9 cellular contexts compared by ENCODE assay signal in genomic region chr1:12158362-12159092, GRCh38. TPM values are rescaled to one million over a fixed set of nuclear protein-coding genes. Genes with fewer than 3 reads are reported as not detected.
DNase-seq lines count a peak whose midpoint lies in the region; ATAC-seq, FAIRE-seq and TF ChIP-seq lines count a peak whose summit lies in the region.
"Had no signal": no experiment of that assay in that cellular context is flagged by ENCODE, and none has a peak within 500 bp of the region (broad histone marks: within the 10 kb centered on the region; RNA-seq: fewer than 3 reads in every experiment).

No MANE protein-coding gene starts in this region.

- no peak for ATAC-seq in activated T-cell treated with anti-CD3 and anti-CD28 coated beads, Interleukin-2, amount 50 U/mL, for 4 hours
- ATAC-seq in memory B cell (ENCODE audit: low read depth) = no peak

- no peaks in the 10 kb centered on the region for H3K27me3 ChIP-seq in BLaER1

- peaks cover 78% of the 10 kb centered on the region for H3K4me1 Mint-ChIP-seq in activated T-cell treated with anti-CD3 and anti-CD28 coated beads, Interleukin-2, amount 50 U/mL, for 4 hours (ENCODE audit: low read depth)
- H3K4me1 Mint-ChIP-seq in memory B cell = peaks cover 65% of the 10 kb centered on the region

- no peak overlapping the region for H3K27ac ChIP-seq in BLaER1

- H3K36me3 ChIP-seq in BLaER1 = no peaks in the 10 kb centered on the region

- H3K4me1 ChIP-seq in BLaER1 = peaks cover 74% of the 10 kb centered on the region

- no peaks in the 10 kb centered on the region for H4K20me1 ChIP-seq in BLaER1

- no peak overlapping the region for H3K4me3 ChIP-seq in BLaER1

- no peak for TF ChIP-seq POLR2A in GM12891 (IDR thresholded peaks at IDR 0.05; ENCODE audit: low read depth, low read length)

- peak overlapping the region; percentile 68 for H3K4me2 ChIP-seq in BLaER1

- DNase-seq in GM12891 (ENCODE audit: insufficient read length, low spot score) (no peak), memory B cell (ENCODE audit: low spot score in 2 of 2) (no peak), NCI-H128 (lab: John Stamatoyannopoulos, UW; ENCODE audit: unreplicated experiment) (no peak), DMS114 treated with DMSO at 0.1 percent for 48 hours (lab: John Stamatoyannopoulos, UW; ENCODE audit: unreplicated experiment) (no peak), middle frontal gyrus (ENCODE audit: extremely low spot score, low spot score) (no peak), LoVo (ENCODE audit: low spot score) (no peak)
- peak; percentile 36 for DNase-seq in activated T-cell treated with anti-CD3 and anti-CD28 coated beads, Interleukin-2, amount 50 U/mL, for 4 hours
- DNase-seq: GOT3 had no signal

- H3K9me3 ChIP-seq in BLaER1 = no peaks in the 10 kb centered on the region

- FAIRE-seq in GM12891 (lab: Jason Lieb, UNC) = peak; percentile 68

- no peaks in the 10 kb centered on the region for H3K36me3 Mint-ChIP-seq in activated T-cell treated with anti-CD3 and anti-CD28 coated beads, Interleukin-2, amount 50 U/mL, for 4 hours (ENCODE audit: insufficient read depth)
- no peaks in the 10 kb centered on the region for H3K36me3 Mint-ChIP-seq in memory B cell

- H3K9me3 Mint-ChIP-seq in activated T-cell treated with anti-CD3 and anti-CD28 coated beads, Interleukin-2, amount 50 U/mL, for 4 hours = no peaks in the 10 kb centered on the region
- H3K9me3 Mint-ChIP-seq in memory B cell = no peaks in the 10 kb centered on the region

- no peaks in the 10 kb centered on the region for H3K27me3 Mint-ChIP-seq in activated T-cell treated with anti-CD3 and anti-CD28 coated beads, Interleukin-2, amount 50 U/mL, for 4 hours (ENCODE audit: low read depth)
- no peaks in the 10 kb centered on the region for H3K27me3 Mint-ChIP-seq in memory B cell

- H3K27ac Mint-ChIP-seq in memory B cell = peak overlapping the region; percentile 93

- peak overlapping the region; percentile 38; the same call in 1 of the 2 replicates for H3K9ac ChIP-seq in BLaER1

- peak overlapping the region; percentile 73 for H3K4me3 Mint-ChIP-seq in activated T-cell treated with anti-CD3 and anti-CD28 coated beads, Interleukin-2, amount 50 U/mL, for 4 hours
- peak overlapping the region; percentile 72 for H3K4me3 Mint-ChIP-seq in memory B cell

TF ChIP-seq in GM12891, 5 proteins besides CTCF, POLR2A, EP300 and RAD21:
- TF ChIP-seq POLR2AphosphoS5 (IDR thresholded peaks at IDR 0.05; ENCODE audit: low read depth, low read length) = no peak
- no peak for TF ChIP-seq TAF1 (IDR thresholded peaks at IDR 0.05; ENCODE audit: low read depth, low read length)
- TF ChIP-seq POU2F2 (IDR thresholded peaks at IDR 0.05; ENCODE audit: low read depth, low read length) = no peak
- TF ChIP-seq PAX5 (IDR thresholded peaks at IDR 0.05; ENCODE audit: insufficient read depth, low read length, severe bottlenecking) = no peak
- TF ChIP-seq SPI1 (IDR thresholded peaks at IDR 0.05; ENCODE audit: low read depth, low read length) = no peak
TF ChIP-seq in GM12891: peak in this region for 0.

RNA-seq across cellular contexts. Expression of gene TNFRSF1B, which starts 8.3 kb away (rescaled TPM):
- 27.3 TPM for polyA plus RNA-seq in GM12891 (2012; ENCODE audit: low read depth, missing spikeins)
- 100 to 1,000 TPM; 218 to 255 (median 229) TPM for total RNA-seq in activated T-cell treated with anti-CD3 and anti-CD28 coated beads, Interleukin-2, amount 50 U/mL, for 4 hours
